Comparison of ENCODE assay signal across 12 cellular contexts in genomic region chr6:163923658-163924411, GRCh38.
"Had no signal": no experiment of that assay in that cellular context is flagged by ENCODE, and none has a peak within 500 bp of the region (broad histone marks: within the 10 kb centered on the region; RNA-seq: fewer than 3 reads in every experiment).

No MANE protein-coding gene starts in this region.

- DNase-seq: activated CD4-positive, alpha-beta memory T cell treated with anti-CD3 and anti-CD28 coated beads for 36 hours; activated CD4-positive, alpha-beta T cell treated with anti-CD3 and anti-CD28 coated beads for 1 hour; activated gamma-delta T cell treated with Interleukin-2 at 50 U/mL for 16 hours; activated T-cell treated with anti-CD3 and anti-CD28 coated beads, Interleukin-2, amount 50 U/mL, for 48 hours; colonic mucosa; effector CD4-positive, alpha-beta T cell; naive thymus-derived CD4-positive, alpha-beta T cell; stimulated activated CD4-positive, alpha-beta T cell treated with anti-CD3 and anti-CD28 coated beads, Interleukin-4, amount 100 ng/mL, for 4 hours had no signal

- H3K4me1 ChIP-seq: ascending aorta, colonic mucosa, prostate gland, tibial nerve had no signal

- H3K9me3 ChIP-seq: ascending aorta, colonic mucosa, prostate gland, tibial nerve had no signal

- H3K36me3 ChIP-seq: ascending aorta, cardiac muscle cell, colonic mucosa, prostate gland, tibial nerve had no signal

- H3K27me3 ChIP-seq: ascending aorta, cardiac muscle cell, colonic mucosa, tibial nerve had no signal

- H3K27ac ChIP-seq: ascending aorta, cardiac muscle cell, colonic mucosa, prostate gland, tibial nerve had no signal

- H3K4me3 ChIP-seq: ascending aorta, cardiac muscle cell, colonic mucosa, prostate gland, tibial nerve had no signal

- ATAC-seq: naive thymus-derived CD4-positive, alpha-beta T cell had no signal
